Comparison of ENCODE assay signal across 1 cellular context in the genomic region with DNA sequence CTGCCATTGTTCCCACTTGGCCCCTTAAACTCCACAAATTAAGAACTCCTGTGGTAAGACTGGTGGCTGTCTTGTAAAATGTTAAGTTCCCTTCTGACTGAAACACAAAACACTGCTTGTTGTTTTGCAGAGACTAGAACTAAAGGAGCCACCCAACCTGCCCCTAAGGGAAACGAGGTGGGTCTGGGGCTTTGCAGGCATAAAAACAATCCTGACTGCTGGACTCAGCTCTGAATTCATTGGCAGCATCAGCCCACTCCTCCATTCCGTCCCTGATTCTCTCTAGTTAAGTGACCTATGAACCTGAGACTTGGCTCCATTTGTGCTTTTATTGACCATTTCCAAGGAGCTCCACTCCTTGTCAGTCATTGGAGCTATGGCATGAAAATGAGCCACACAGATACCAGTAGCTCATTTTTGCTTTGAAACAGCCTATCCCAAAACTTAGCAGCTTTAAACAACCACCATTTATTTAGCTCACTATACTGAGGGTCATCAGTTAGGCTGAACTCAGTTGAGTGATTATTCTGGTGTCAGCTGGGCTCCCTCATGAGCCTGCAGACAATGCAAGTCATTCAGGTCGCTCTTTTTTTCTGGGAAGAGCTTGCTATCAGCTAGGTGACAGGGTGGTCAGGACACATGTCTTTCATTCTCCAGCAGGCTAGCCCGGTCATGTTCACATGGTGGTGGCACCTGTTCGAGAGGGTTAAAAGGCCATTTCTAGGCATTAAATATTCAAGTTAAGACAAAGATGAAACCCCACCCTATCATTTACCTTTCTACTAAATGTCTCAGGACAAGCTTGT.
TF ChIP-seq lines count a peak whose summit lies in the region.

No MANE protein-coding gene starts in this region.

TF ChIP-seq in H1, 55 proteins besides CTCF, POLR2A, EP300 and RAD21:
- TF ChIP-seq POLR2AphosphoS5 (IDR thresholded peaks at IDR 0.05; ENCODE audit: low read depth, low read length) (no peak), TCF12 (IDR thresholded peaks at IDR 0.05; ENCODE audit: low read depth, low read length) (no peak), NANOG (IDR thresholded peaks at IDR 0.05; ENCODE audit: insufficient read depth, low read depth, low read length, poor library complexity, severe bottlenecking) (no peak), SP2 (IDR thresholded peaks at IDR 0.05; ENCODE audit: low read length) (no peak), GTF2F1 (IDR thresholded peaks at IDR 0.05; ENCODE audit: borderline replicate concordance, low read depth, low read length) (no peak), EZH2 (IDR thresholded peaks at IDR 0.05; ENCODE audit: low read depth, low read length, severe bottlenecking) (no peak), RXRA (IDR thresholded peaks at IDR 0.05; ENCODE audit: insufficient read depth, low read depth, low read length) (no peak), CHD2 (IDR thresholded peaks at IDR 0.05; ENCODE audit: low read length) (no peak)
